In genomic region chr3:79983063-79983561, GRCh38 we compare ENCODE assay signal across 15 cellular contexts.
"Had no signal": no experiment of that assay in that cellular context is flagged by ENCODE, and none has a peak within 500 bp of the region (broad histone marks: within the 10 kb centered on the region; RNA-seq: fewer than 3 reads in every experiment).

No MANE protein-coding gene starts in this region.

- H3K4me3 ChIP-seq: body of pancreas, mucosa of descending colon, neural progenitor cell, right atrium auricular region, tibial nerve, vagina had no signal

- DNase-seq: activated CD4-positive, alpha-beta T cell treated with anti-CD3 and anti-CD28 coated beads, Interleukin-2, amount 50 U/mL, for 4 hours; amniotic stem cell; body of pancreas; mesenchymal stem cell; mucosa of descending colon; naive thymus-derived CD4-positive, alpha-beta T cell; stimulated activated CD4-positive, alpha-beta T cell treated with anti-CD3 and anti-CD28 coated beads, Interleukin-12 subunit alpha, Interleukin-12 subunit beta, amount 100 ng/mL, for 4 hours; stimulated activated CD4-positive, alpha-beta T cell treated with anti-CD3 and anti-CD28 coated beads, Interleukin-2, amount 100 ng/mL, for 24 hours; stimulated activated naive CD4-positive, alpha-beta T cell treated with Interleukin-2 at 50 U/mL for 16 hours; substantia nigra; T-helper 2 cell had no signal

- H3K36me3 ChIP-seq: neural progenitor cell, right atrium auricular region, tibial nerve, vagina had no signal

- H3K27ac ChIP-seq: body of pancreas, neural progenitor cell, right atrium auricular region, tibial nerve, vagina had no signal

- H3K4me1 ChIP-seq: body of pancreas, neural progenitor cell, right atrium auricular region, tibial nerve, vagina had no signal

- H3K9ac ChIP-seq: neural progenitor cell had no signal

- H3K27me3 ChIP-seq: body of pancreas, neural progenitor cell, right atrium auricular region, tibial nerve, vagina had no signal

- H3K9me3 ChIP-seq: body of pancreas, right atrium auricular region, tibial nerve, vagina had no signal

- ATAC-seq: body of pancreas; mucosa of descending colon; naive thymus-derived CD4-positive, alpha-beta T cell had no signal
